ENCODE assay signal across 8 cellular contexts in the genomic region with DNA sequence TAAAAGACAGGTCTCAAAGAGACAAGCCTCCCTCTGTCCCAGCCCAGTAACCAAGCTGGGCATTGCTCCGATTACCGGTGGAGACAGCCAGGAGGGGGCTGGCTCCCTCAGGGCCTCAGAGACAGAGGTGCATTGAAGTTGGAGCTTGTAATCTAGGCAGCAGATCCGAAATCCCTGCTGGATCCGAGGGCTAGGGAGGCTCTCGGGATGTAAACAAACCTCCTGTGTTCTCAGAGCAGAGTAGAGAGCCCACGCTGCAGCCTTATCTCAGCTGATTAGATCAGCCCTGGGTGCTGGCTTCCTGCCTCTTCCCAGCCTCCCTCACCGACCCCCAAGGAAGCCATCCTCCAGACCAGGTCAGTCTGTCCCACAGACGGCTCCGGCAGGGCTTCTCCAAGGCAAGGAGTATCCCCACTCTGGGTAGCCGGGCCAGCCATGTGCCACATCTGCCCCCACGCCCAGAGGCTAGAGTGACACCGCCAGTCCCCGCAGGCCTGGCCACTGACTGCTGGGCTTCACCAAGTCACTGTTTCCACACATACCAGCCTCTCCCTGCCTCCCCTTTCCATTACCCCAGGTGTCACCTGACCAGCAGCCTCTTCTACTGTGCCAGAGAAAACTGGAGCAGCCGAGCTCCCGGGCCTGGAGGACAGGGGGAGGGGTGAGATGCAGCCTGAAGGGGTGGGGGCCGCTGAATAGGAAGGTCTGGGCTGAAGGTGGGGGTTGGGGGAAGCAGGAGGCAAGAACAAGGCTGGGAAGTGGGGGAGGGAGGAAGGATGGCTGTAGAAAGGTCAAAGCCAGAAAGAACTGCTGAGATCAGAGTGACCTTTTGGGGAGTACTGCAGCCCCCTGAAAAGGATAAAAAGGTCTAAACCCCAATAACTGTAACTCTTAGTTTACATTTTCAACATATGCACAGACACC. TPM values are rescaled to one million over a fixed set of nuclear protein-coding genes. Genes with fewer than 3 reads are reported as not detected.
A peak's percentile ranks its signal among the peaks of the same experiment; 100 is the strongest.
DNase-seq lines count a peak whose midpoint lies in the region; ATAC-seq and TF ChIP-seq lines count a peak whose summit lies in the region.

No MANE protein-coding gene starts in this region.

- H3K27ac ChIP-seq in RWPE1 = peak overlapping the region; percentile 97

- H3K36me3 Mint-ChIP-seq in nephron progenitor cell (ENCODE audit: low read depth) = peaks cover 4% of the 10 kb centered on the region
- H3K36me3 Mint-ChIP-seq in activated T-cell treated with anti-CD3 and anti-CD28 coated beads, Interleukin-2, amount 50 U/mL, for 72 hours (ENCODE audit: insufficient read depth in 2 of 2) = peaks cover 6 to 7% of the 10 kb centered on the region in 2 donors

- TF ChIP-seq CTCF in RWPE1 (conservative IDR thresholded peaks at IDR 0.05; ENCODE audit: low read depth) (no peak), nephron progenitor cell (IDR thresholded peaks at IDR 0.05) (no peak)

- CTCF ChIA-PET in RWPE1 (lab: Yijun Ruan, JAX) = interaction anchor here (0.6 to 1.9 kb wide), 8 partner anchors 15 to 429 kb away, joined by 3 to 7 read pairs (median 3); no protein-coding TSS in a partner anchor

- H3K9me3 Mint-ChIP-seq in nephron progenitor cell = no peaks in the 10 kb centered on the region
- no peaks in the 10 kb centered on the region for H3K9me3 Mint-ChIP-seq in activated T-cell treated with anti-CD3 and anti-CD28 coated beads, Interleukin-2, amount 50 U/mL, for 72 hours

- peaks cover 3% of the 10 kb centered on the region for H3K27me3 Mint-ChIP-seq in nephron progenitor cell (ENCODE audit: low read depth, poor library complexity)
- H3K27me3 Mint-ChIP-seq in activated T-cell treated with anti-CD3 and anti-CD28 coated beads, Interleukin-2, amount 50 U/mL, for 72 hours (ENCODE audit: low read depth) = no peaks in the 10 kb centered on the region

- no peak for ATAC-seq in activated T-cell treated with anti-CD3 and anti-CD28 coated beads, Interleukin-2, amount 50 U/mL, for 72 hours (replicated peaks in 1 of 2)
- ATAC-seq in GM18909 (IDR thresholded peaks at IDR 0.05; ENCODE audit: poor library complexity, unreplicated experiment) = no peak
- no peak for ATAC-seq in GM18907 (IDR thresholded peaks at IDR 0.05; ENCODE audit: unreplicated experiment)

- H3K4me3 Mint-ChIP-seq in nephron progenitor cell = peak overlapping the region; percentile 76
- H3K4me3 Mint-ChIP-seq in activated T-cell treated with anti-CD3 and anti-CD28 coated beads, Interleukin-2, amount 50 U/mL, for 72 hours = no peak overlapping the region

- DNase-seq in ELR (ENCODE audit: low read depth) (peak; percentile 56), RWPE1 (ENCODE audit: low spot score) (peak; percentile 55), fibroblast of gingiva (ENCODE audit: low read depth) (peak; percentile 52), nephron progenitor cell (peak; percentile 48), DMS114 treated with DMSO at 0.1 percent for 48 hours (lab: John Stamatoyannopoulos, UW; ENCODE audit: unreplicated experiment) (no peak)
- no peak for DNase-seq in activated T-cell treated with anti-CD3 and anti-CD28 coated beads, Interleukin-2, amount 50 U/mL, for 72 hours

- POLR2A ChIA-PET in RWPE1 (lab: Yijun Ruan, JAX; ENCODE audit: low non-redundant PET) = interaction anchor here (0.5 to 2.0 kb wide), 6 partner anchors 19 to 658 kb away, joined by 3 to 10 read pairs (median 4); partner anchors contain the start of gene SYS1

- peak overlapping the region; percentile 94 for H3K27ac Mint-ChIP-seq in nephron progenitor cell
- H3K27ac Mint-ChIP-seq in activated T-cell treated with anti-CD3 and anti-CD28 coated beads, Interleukin-2, amount 50 U/mL, for 72 hours = no peak overlapping the region

- peaks cover 100% of the 10 kb centered on the region for H3K4me1 Mint-ChIP-seq in nephron progenitor cell
- peaks cover 35% of the 10 kb centered on the region for H3K4me1 Mint-ChIP-seq in activated T-cell treated with anti-CD3 and anti-CD28 coated beads, Interleukin-2, amount 50 U/mL, for 72 hours (ENCODE audit: low read depth)

RNA-seq across cellular contexts. Expression of gene SDC4, which starts 6.0 kb away (rescaled TPM):
- 10 to 100 TPM; 37.7 to 51.1 TPM for total RNA-seq in activated T-cell treated with anti-CD3 and anti-CD28 coated beads, Interleukin-2, amount 50 U/mL, for 72 hours

RNA-seq across cellular contexts. Expression of gene SYS1, which starts 20.8 kb away (rescaled TPM):
- total RNA-seq in activated T-cell treated with anti-CD3 and anti-CD28 coated beads, Interleukin-2, amount 50 U/mL, for 72 hours = 10 to 100 TPM; 35.4 to 38.8 TPM

RNA-seq across cellular contexts. Expression of gene MATN4, which starts 34.1 kb away (rescaled TPM):
- 1 to 10 TPM; 3.5 to 5.1 TPM for total RNA-seq in activated T-cell treated with anti-CD3 and anti-CD28 coated beads, Interleukin-2, amount 50 U/mL, for 72 hours

RNA-seq across cellular contexts. Expression of gene RBPJL, which starts 35.6 kb away (rescaled TPM):
- not detected for total RNA-seq in activated T-cell treated with anti-CD3 and anti-CD28 coated beads, Interleukin-2, amount 50 U/mL, for 72 hours

RNA-seq across cellular contexts. Expression of gene TP53TG5, which starts 35.9 kb away (rescaled TPM):
- total RNA-seq in activated T-cell treated with anti-CD3 and anti-CD28 coated beads, Interleukin-2, amount 50 U/mL, for 72 hours = under 1 TPM; 0.67 to 0.83 TPM

Comparison
In these comparisons a context has a peak if more than half of its experiments do, and no peak if none do; other contexts are left out.
1. DNase-seq: peak in ELR (single experiment), RWPE1 (single experiment), fibroblast of gingiva (single experiment) and nephron progenitor cell (single experiment); none in activated T-cell treated with anti-CD3 and anti-CD28 coated beads, Interleukin-2, amount 50 U/mL, for 72 hours (0 of 2) and DMS114 treated with DMSO at 0.1 percent for 48 hours (single experiment).